In the genomic region with DNA sequence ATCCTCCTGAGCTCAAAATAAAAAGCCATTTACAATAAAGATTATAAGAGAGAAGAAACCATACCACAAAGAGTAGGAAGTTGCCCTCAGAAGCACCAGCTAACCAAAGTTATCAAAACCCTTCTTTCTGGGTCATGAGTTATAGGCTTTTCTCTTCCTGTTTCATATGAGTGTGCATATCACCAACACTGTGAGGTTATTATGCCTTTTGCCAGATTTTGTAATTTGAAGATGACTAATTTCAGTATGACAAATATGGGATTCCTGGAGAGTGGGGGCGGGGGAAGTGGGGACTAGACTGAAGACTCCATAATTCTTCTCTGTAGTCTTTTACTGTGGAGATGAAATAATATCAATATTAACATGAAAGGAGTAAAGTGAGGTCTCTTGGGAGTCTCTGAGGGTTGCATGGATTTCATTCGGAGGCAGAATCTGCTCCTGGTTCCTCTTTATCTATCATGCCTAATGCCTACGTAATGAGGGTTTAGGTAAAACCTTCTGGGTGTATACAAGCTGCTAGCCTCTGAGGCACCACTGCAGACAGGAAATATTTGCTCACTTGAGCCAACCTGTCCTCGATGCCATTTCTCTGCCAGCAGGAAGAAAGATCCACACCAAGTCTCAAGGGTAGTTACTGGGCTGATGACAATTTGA, we compare ENCODE assay signal across 8 cellular contexts. TPM values are rescaled to one million over a fixed set of nuclear protein-coding genes. Genes with fewer than 3 reads are reported as not detected.
DNase-seq lines count a peak whose midpoint lies in the region; ATAC-seq, FAIRE-seq and TF ChIP-seq lines count a peak whose summit lies in the region.

No MANE protein-coding gene starts in this region.

- no peak for FAIRE-seq in kidney (lab: Jason Lieb, UNC)

- H3K27ac ChIP-seq in CD4-positive, alpha-beta memory T cell (ENCODE audit: low read depth, low read length) = peak overlapping the region; percentile 99
- peak overlapping the region; percentile 99 to 100 (median 100) for H3K27ac ChIP-seq in esophagus muscularis mucosa (replicated peaks in 1 of 4)
- peak overlapping the region; percentile 63 to 100 (median 99) for H3K27ac ChIP-seq in gastrocnemius medialis
- H3K27ac ChIP-seq in kidney (ENCODE audit: low read depth in 2 of 2, low read length in 2 of 2) = peak overlapping the region in 1 of 2 donors; percentile 7

- H3K27me3 Mint-ChIP-seq in CD4-positive, alpha-beta memory T cell = peaks cover 0 to 3% of the 10 kb centered on the region in 2 donors

- POLR2A ChIA-PET in CD4-positive, alpha-beta memory T cell (lab: Charles Lee; ENCODE audit: partially characterized antibody) = interaction anchor here (0.6 to 1.8 kb wide), 13 partner anchors 9 to 1006 kb away, joined by 3 to 11 read pairs (median 3); a partner anchor contains a TSS

- TF ChIP-seq CTCF in esophagus muscularis mucosa (IDR thresholded peaks at IDR 0.05) (peak in 1 of 3 experiments; percentile 3), gastrocnemius medialis (IDR thresholded peaks at IDR 0.05 in 4 of 5, conservative IDR thresholded peaks at IDR 0.05 in 1 of 5) (no peak), kidney (IDR thresholded peaks at IDR 0.05; ENCODE audit: borderline replicate concordance, extremely low read depth, insufficient read depth) (no peak)

- TF ChIP-seq EP300 in esophagus muscularis mucosa (IDR thresholded peaks at IDR 0.05) = no peak

- H3K9ac ChIP-seq in kidney (ENCODE audit: low read length in 2 of 2) = no peak overlapping the region

- intact Hi-C loops in CD4-positive, alpha-beta memory T cell (cut with micrococcal nuclease) = loop anchor here (5.0 to 10.0 kb wide), 2 partner anchors 531 to 1226 kb away; a partner anchor contains a TSS
- intact Hi-C loops in esophagus muscularis mucosa (cut with DNase I) (no loop called here), gastrocnemius medialis (cut with DNase I; ENCODE audit: low total_unique reads) (loop anchor here (10.0 kb wide), 1 partner anchor 991 kb away; no protein-coding TSS in a partner anchor), kidney (cut with DNase I) (no loop called here)

- H3K9me3 Mint-ChIP-seq in CD4-positive, alpha-beta memory T cell = peaks cover 0 to 6% (median 0%) of the 10 kb centered on the region in 8 donors

- H3K4me1 ChIP-seq in CD4-positive, alpha-beta memory T cell (ENCODE audit: insufficient read depth, low read length) = peaks cover 66% of the 10 kb centered on the region
- peaks cover 42 to 50% (median 47%) of the 10 kb centered on the region in 4 donors for H3K4me1 ChIP-seq in esophagus muscularis mucosa
- peaks cover 42 to 45% of the 10 kb centered on the region in 2 donors for H3K4me1 ChIP-seq in gastrocnemius medialis
- peaks cover 22 to 23% of the 10 kb centered on the region in 2 donors for H3K4me1 ChIP-seq in kidney (ENCODE audit: control insufficient read depth in 1 of 2, insufficient read depth in 1 of 2, low read depth in 1 of 2, low read length in 2 of 2)

- H3K4me1 Mint-ChIP-seq in CD4-positive, alpha-beta memory T cell = peaks cover 33 to 83% (median 57%) of the 10 kb centered on the region in 4 donors

- CTCF ChIA-PET in CD4-positive, alpha-beta memory T cell (lab: Charles Lee; ENCODE audit: partially characterized antibody) = no interaction called here

- WGBS in esophagus muscularis mucosa = 46% methylated on average over 4 of the region's 4 CpGs

- H3K9me3 ChIP-seq in CD4-positive, alpha-beta memory T cell (ENCODE audit: control insufficient read depth in 1 of 2, low read length in 2 of 2) = no peaks in the 10 kb centered on the region
- H3K9me3 ChIP-seq in esophagus muscularis mucosa = no peaks in the 10 kb centered on the region
- no peaks in the 10 kb centered on the region for H3K9me3 ChIP-seq in gastrocnemius medialis
- H3K9me3 ChIP-seq in kidney (ENCODE audit: control insufficient read depth in 1 of 2, low read length in 2 of 2) = no peaks in the 10 kb centered on the region

- H3K27ac Mint-ChIP-seq in CD4-positive, alpha-beta memory T cell = peak overlapping the region; percentile 99 to 100 (median 100)

- no peaks in the 10 kb centered on the region for H3K27me3 ChIP-seq in CD4-positive, alpha-beta memory T cell (ENCODE audit: insufficient read depth, low read length)
- H3K27me3 ChIP-seq in esophagus muscularis mucosa (no peaks in the 10 kb centered on the region), gastrocnemius medialis (no peaks in the 10 kb centered on the region)

- H3K4me3 ChIP-seq in CD4-positive, alpha-beta memory T cell (ENCODE audit: low read length in 2 of 2) = peak overlapping the region; percentile 76 to 96
- H3K4me3 ChIP-seq in esophagus muscularis mucosa (peak overlapping the region in 3 of 4 donors; percentile 13 to 41 (median 21)), gastrocnemius medialis (no peak overlapping the region), kidney (ENCODE audit: low read length in 2 of 2) (no peak overlapping the region)

- in situ Hi-C loops in gastrocnemius medialis (cut with MboI; ENCODE audit: low sequenced_read_pairs in 4 of 4) = loop anchor here (10.0 to 25.0 kb wide), 3 partner anchors 51 to 564 kb away; a partner anchor contains a TSS

- TF ChIP-seq POLR2A in esophagus muscularis mucosa (IDR thresholded peaks at IDR 0.05; ENCODE audit: low read depth) (no peak), gastrocnemius medialis (IDR thresholded peaks at IDR 0.05) (no peak)

- H3K36me3 Mint-ChIP-seq in CD4-positive, alpha-beta memory T cell = peaks cover 28 to 53% of the 10 kb centered on the region in 2 donors

- DNase-seq in CD4-positive, alpha-beta memory T cell = peak; percentile 50 to 84 (median 58)
- DNase-seq in NCI-H2196 treated with DMSO at 0.1 percent for 48 hours (lab: John Stamatoyannopoulos, UW; ENCODE audit: unreplicated experiment) = peak; percentile 32
- peak; percentile 83 for DNase-seq in activated CD8-positive, alpha-beta memory T cell treated with anti-CD3 and anti-CD28 coated beads for 24 hours
- peak; percentile 92 for DNase-seq in esophagus muscularis mucosa (ENCODE audit: extremely low spot score)
- peak; percentile 22 to 46 for DNase-seq in gastrocnemius medialis
- no peak for DNase-seq in kidney

- H3K36me3 ChIP-seq in CD4-positive, alpha-beta memory T cell (ENCODE audit: insufficient read depth, low read length) = peaks cover 12% of the 10 kb centered on the region
- H3K36me3 ChIP-seq in esophagus muscularis mucosa = peaks cover 0 to 16% (median 12%) of the 10 kb centered on the region in 4 donors
- peaks cover 0 to 15% of the 10 kb centered on the region in 2 donors for H3K36me3 ChIP-seq in gastrocnemius medialis
- H3K36me3 ChIP-seq in kidney (ENCODE audit: control insufficient read depth in 1 of 2, insufficient read depth in 2 of 2, low read length in 2 of 2) = peaks cover 3 to 4% of the 10 kb centered on the region in 2 donors

- peak; percentile 20 for ATAC-seq in GM21619 (IDR thresholded peaks at IDR 0.05; ENCODE audit: unreplicated experiment)
- no peak for ATAC-seq in gastrocnemius medialis
- no peak for ATAC-seq in GM19397 (IDR thresholded peaks at IDR 0.05; ENCODE audit: unreplicated experiment)

- H3K4me3 Mint-ChIP-seq in CD4-positive, alpha-beta memory T cell = peak overlapping the region; percentile 92 to 99 (median 95)

RNA-seq across cellular contexts. Expression of a gene that starts 2.1 kb away (rescaled TPM):
- total RNA-seq in CD4-positive, alpha-beta memory T cell = 100 to 1,000 TPM; 138 to 147 TPM
- 100 to 1,000 TPM; 251 to 281 TPM for polyA plus RNA-seq in CD4-positive, alpha-beta memory T cell
- total RNA-seq in esophagus muscularis mucosa (1 to 10 TPM; 4.1 to 9.6 (median 7.2) TPM), gastrocnemius medialis (1 to 10 TPM; 1.0 to 2.2 (median 1.9) TPM), kidney (16.8 TPM)
- 8.0 TPM for polyA plus RNA-seq in kidney (ENCODE audit: insufficient read depth, low read depth, low replicate concordance)

RNA-seq across cellular contexts. Expression of a gene that starts 5.3 kb away (rescaled TPM):
- 10 to 100 TPM; 38.0 to 38.4 TPM for total RNA-seq in CD4-positive, alpha-beta memory T cell
- 1 to 10 TPM; 3.8 to 7.3 TPM for polyA plus RNA-seq in CD4-positive, alpha-beta memory T cell
- 10 to 100 TPM; 71.1 to 90.2 (median 77.7) TPM for total RNA-seq in esophagus muscularis mucosa
- total RNA-seq in gastrocnemius medialis = 10 to 100 TPM; 59.0 to 94.7 (median 90.6) TPM
- total RNA-seq in kidney = 43.7 TPM
- polyA plus RNA-seq in kidney (ENCODE audit: insufficient read depth, low read depth, low replicate concordance) = 14.9 TPM

RNA-seq across cellular contexts. Expression of a gene that starts 48.9 kb away (rescaled TPM):
- total RNA-seq in CD4-positive, alpha-beta memory T cell = 1 to 10 TPM; 2.6 to 2.9 TPM
- under 1 TPM in 1 of 2 donors, not detected in 1; 0.10 TPM for polyA plus RNA-seq in CD4-positive, alpha-beta memory T cell
- total RNA-seq in esophagus muscularis mucosa (1 to 10 TPM; 1.3 to 2.5 (median 1.9) TPM), gastrocnemius medialis (1 to 10 TPM; 3.2 to 8.5 (median 4.0) TPM), kidney (1.2 TPM)
- polyA plus RNA-seq in kidney (ENCODE audit: insufficient read depth, low read depth, low replicate concordance) = 0.41 TPM

Comparison
In these comparisons a context has a peak if more than half of its experiments do, and no peak if none do; other contexts are left out.
1. H3K4me3 ChIP-seq: peak in CD4-positive, alpha-beta memory T cell (2 of 2) and esophagus muscularis mucosa (3 of 4); none in gastrocnemius medialis (0 of 4) and kidney (0 of 2).
2. intact Hi-C loops: an anchor here in CD4-positive, alpha-beta memory T cell (5.0 to 10.0 kb wide) and gastrocnemius medialis (10.0 kb wide); none called in esophagus muscularis mucosa and kidney.